In genomic region chr11:128928400-128928799, GRCh38 we compare ENCODE assay signal across 1 cellular context.
TF ChIP-seq lines count a peak whose summit lies in the region.

No MANE protein-coding gene starts in this region.

TF ChIP-seq in IMR-90, 13 proteins besides CTCF, POLR2A, EP300 and RAD21 (continued from another document):
- TF ChIP-seq USF2 (IDR thresholded peaks at IDR 0.05; ENCODE audit: low read depth, low read length): no peak
- no peak for TF ChIP-seq MAZ (IDR thresholded peaks at IDR 0.05; ENCODE audit: borderline replicate concordance, low read depth, low read length)
- TF ChIP-seq ELK1 (IDR thresholded peaks at IDR 0.05; ENCODE audit: borderline replicate concordance, low read depth, low read length): no peak
- no peak for TF ChIP-seq MAFK (IDR thresholded peaks at IDR 0.05; ENCODE audit: low read depth, low read length)
- no peak for TF ChIP-seq CHD1 (IDR thresholded peaks at IDR 0.05; ENCODE audit: low read depth, low read length)
- TF ChIP-seq CEBPB (IDR thresholded peaks at IDR 0.05; ENCODE audit: low read depth, low read length): no peak
- no peak for TF ChIP-seq RFX5 (IDR thresholded peaks at IDR 0.05; ENCODE audit: low read depth, low read length)
- TF ChIP-seq FOS (IDR thresholded peaks at IDR 0.05; ENCODE audit: low read depth, low read length): no peak
